8 cellular contexts compared by ENCODE assay signal in genomic region chr11:131911388-131912032, GRCh38.
DNase-seq lines count a peak whose midpoint lies in the region; ATAC-seq and TF ChIP-seq lines count a peak whose summit lies in the region.
"Not testable (repeated sequence)": the region's sequence is repeated elsewhere in the genome, so short reads cannot be mapped to it uniquely, and the experiment has no call there.

No MANE protein-coding gene starts in this region.

- not testable (repeated sequence) for H3K23ac ChIP-seq in trophoblast cell (ENCODE audit: low read length)

- H2AFZ ChIP-seq in fibroblast of lung (ENCODE audit: low read length) = peak overlapping the region; percentile 91
- not testable (repeated sequence) for H2AFZ ChIP-seq in trophoblast cell (ENCODE audit: insufficient read depth, low read length, poor library complexity)

- H3K27me3 Mint-ChIP-seq in brain = peaks cover 36% of the 10 kb centered on the region

- WGBS in trophoblast cell (ENCODE audit: extremely low coverage, insufficient coverage, insufficient read length) = no CpG with 5 or more reads among the region's 36 CpGs
- WGBS in urinary bladder = 15% methylated on average over 34 of the region's 36 CpGs

- H3K36me3 ChIP-seq in fibroblast of lung (ENCODE audit: control insufficient read depth, insufficient read depth, low read length); trophoblast cell (ENCODE audit: control insufficient read depth in 1 of 2, insufficient read depth in 2 of 2, low read length in 2 of 2); urinary bladder (ENCODE audit: insufficient read depth): not testable (repeated sequence)

- H3K4me1 ChIP-seq in fibroblast of lung (ENCODE audit: control insufficient read depth, extremely low read depth, insufficient read depth, low read length); trophoblast cell (ENCODE audit: control insufficient read depth in 1 of 2, insufficient read depth in 2 of 2, low read length in 2 of 2); urinary bladder (ENCODE audit: insufficient read depth): not testable (repeated sequence)

- CTCF ChIA-PET in GM10248 (lab: Yijun Ruan, JAX) = interaction anchor here (1.3 to 8.7 kb wide), 5 partner anchors 11 to 163 kb away, joined by 3 to 103 read pairs (median 5); no protein-coding TSS in a partner anchor

- TF ChIP-seq CTCF in GM10248 (IDR thresholded peaks at IDR 0.05; ENCODE audit: control extremely low read depth, extremely low read depth, low read depth, missing control alignments) (peak; percentile 10), brain (conservative IDR thresholded peaks at IDR 0.05) (peak; percentile 61 to 82), fibroblast of lung (conservative IDR thresholded peaks at IDR 0.05 in 1 of 2, IDR thresholded peaks at IDR 0.05 in 1 of 2; ENCODE audit: low read depth in 1 of 2, low read length in 2 of 2) (peak; percentile 33 to 45)

- H3K4me3 ChIP-seq in fibroblast of lung (replicated peaks in 1 of 4; ENCODE audit: control extremely low read depth in 1 of 4, insufficient read depth in 1 of 4, low read depth in 3 of 4, low read length in 4 of 4) = peak overlapping the region; percentile 72 to 99 (median 93)
- H3K4me3 ChIP-seq in trophoblast cell (ENCODE audit: low read depth, low read length) = not testable (repeated sequence)
- peak overlapping the region; percentile 23 for H3K4me3 ChIP-seq in urinary bladder (ENCODE audit: low read depth, low read length)

- H4K8ac ChIP-seq in trophoblast cell (ENCODE audit: low read depth, low read length) = not testable (repeated sequence)

- peak overlapping the region in 3 of 5 experiments; percentile 67 to 93 (median 85) for H3K27ac Mint-ChIP-seq in brain

- peak overlapping the region; percentile 87 to 93 (median 91) for H3K4me3 Mint-ChIP-seq in brain

- H3K4me2 ChIP-seq in fibroblast of lung (ENCODE audit: extremely low read depth, insufficient read depth, low read length) (peak overlapping the region; percentile 77), trophoblast cell (ENCODE audit: low read length) (peak overlapping the region; percentile 74)

- H4K12ac ChIP-seq in trophoblast cell (ENCODE audit: low read depth, low read length) = not testable (repeated sequence)

- not testable (repeated sequence) for H2BK12ac ChIP-seq in trophoblast cell (ENCODE audit: low read length)

- not testable (repeated sequence) for H3K27me3 ChIP-seq in fibroblast of lung (ENCODE audit: control insufficient read depth, insufficient read depth, low read length)
- H3K27me3 ChIP-seq in trophoblast cell (ENCODE audit: insufficient read depth, low read length) = peaks cover 25% of the 10 kb centered on the region

- peak; percentile 25 for DNase-seq in GM10248 (ENCODE audit: extremely low spot score)
- peak; percentile 77 for DNase-seq in NCI-H748 (lab: John Stamatoyannopoulos, UW; ENCODE audit: unreplicated experiment)
- not testable (repeated sequence) for DNase-seq in fibroblast of lung (ENCODE audit: low read depth in 2 of 2); trophoblast cell
- peak; percentile 66 for DNase-seq in iPS-NIHi11 (ENCODE audit: low spot score)

- H3K36me3 Mint-ChIP-seq in brain = not testable (repeated sequence)

- H4K20me1 ChIP-seq in fibroblast of lung (ENCODE audit: control insufficient read depth, extremely low read depth, insufficient read depth, low read length) = not testable (repeated sequence)

- not testable (repeated sequence) for H3K79me1 ChIP-seq in trophoblast cell (ENCODE audit: low read length)

- not testable (repeated sequence) for H3K18ac ChIP-seq in trophoblast cell (ENCODE audit: low read length)

- peaks cover 34% of the 10 kb centered on the region for H3K79me2 ChIP-seq in fibroblast of lung (ENCODE audit: control insufficient read depth, insufficient read depth, low read length)
- H3K79me2 ChIP-seq in trophoblast cell (ENCODE audit: control insufficient read depth, insufficient read depth, low read length, poor library complexity) = not testable (repeated sequence)

- not testable (repeated sequence) for H4K91ac ChIP-seq in trophoblast cell (ENCODE audit: low read depth, low read length)

- not testable (repeated sequence) for H3K4ac ChIP-seq in trophoblast cell (ENCODE audit: low read depth, low read length)

- not testable (repeated sequence) for H2BK120ac ChIP-seq in trophoblast cell (ENCODE audit: insufficient read depth, low read length, poor library complexity)

- H3K14ac ChIP-seq in trophoblast cell (ENCODE audit: low read length) = not testable (repeated sequence)

- not testable (repeated sequence) for H3K9me3 Mint-ChIP-seq in brain

- POLR2A ChIA-PET in GM10248 (lab: Yijun Ruan, JAX) = not testable (repeated sequence)

- H3K9ac ChIP-seq in fibroblast of lung (ENCODE audit: insufficient read depth, low read length) = peak overlapping the region; percentile 82
- H3K9ac ChIP-seq in trophoblast cell (ENCODE audit: low read length) = not testable (repeated sequence)

- not testable (repeated sequence) for H2BK5ac ChIP-seq in trophoblast cell (ENCODE audit: low read depth, low read length, poor library complexity)

- H3K27ac ChIP-seq in fibroblast of lung (ENCODE audit: insufficient read depth, low read length) = peak overlapping the region; percentile 87
- H3K27ac ChIP-seq in trophoblast cell (ENCODE audit: low read depth, low read length); urinary bladder (ENCODE audit: low read depth): not testable (repeated sequence)

- ATAC-seq in HG02885 (IDR thresholded peaks at IDR 0.05; ENCODE audit: poor library complexity, unreplicated experiment) = peak; percentile 67

- H3K4me1 Mint-ChIP-seq in brain = peaks cover 77% of the 10 kb centered on the region

- H3K9me3 ChIP-seq in fibroblast of lung (ENCODE audit: control insufficient read depth, insufficient read depth, low read depth, low read length); trophoblast cell (ENCODE audit: insufficient read depth, low read depth, low read length): not testable (repeated sequence)

- H2AK5ac ChIP-seq in trophoblast cell (ENCODE audit: low read length) = not testable (repeated sequence)

Comparison
In these comparisons a context has a peak if more than half of its experiments do, and no peak if none do; other contexts are left out.
1. CTCF ChIP-seq: peak in every context shown above with its lines; median percentile 72 in brain; 39 in fibroblast of lung; 10 in GM10248.